In genomic region chr5:134463176-134463720, GRCh38 we compare ENCODE assay signal across 1 cellular context.
TF ChIP-seq lines count a peak whose summit lies in the region.

No MANE protein-coding gene starts in this region.

TF ChIP-seq in HepG2, 621 proteins besides CTCF, POLR2A, EP300 and RAD21:
- TF ChIP-seq ZNF382 (CRISPR knock-in tag; IDR thresholded peaks at IDR 0.05; ENCODE audit: borderline replicate concordance) (no peak), ZNF629 (CRISPR knock-in tag; conservative IDR thresholded peaks at IDR 0.05) (peak; percentile 62), CCAR2 (optimal IDR thresholded peaks at IDR 0.05; ENCODE audit: low read depth, low read length) (no peak), NFIB (CRISPR knock-in tag; IDR thresholded peaks at IDR 0.05; ENCODE audit: borderline replicate concordance) (no peak), ZBTB33 (CRISPR knock-in tag; IDR thresholded peaks at IDR 0.05) (no peak), ZNF512 (CRISPR knock-in tag; IDR thresholded peaks at IDR 0.05) (no peak)
